Comparison of ENCODE assay signal across 9 cellular contexts in the genomic region with DNA sequence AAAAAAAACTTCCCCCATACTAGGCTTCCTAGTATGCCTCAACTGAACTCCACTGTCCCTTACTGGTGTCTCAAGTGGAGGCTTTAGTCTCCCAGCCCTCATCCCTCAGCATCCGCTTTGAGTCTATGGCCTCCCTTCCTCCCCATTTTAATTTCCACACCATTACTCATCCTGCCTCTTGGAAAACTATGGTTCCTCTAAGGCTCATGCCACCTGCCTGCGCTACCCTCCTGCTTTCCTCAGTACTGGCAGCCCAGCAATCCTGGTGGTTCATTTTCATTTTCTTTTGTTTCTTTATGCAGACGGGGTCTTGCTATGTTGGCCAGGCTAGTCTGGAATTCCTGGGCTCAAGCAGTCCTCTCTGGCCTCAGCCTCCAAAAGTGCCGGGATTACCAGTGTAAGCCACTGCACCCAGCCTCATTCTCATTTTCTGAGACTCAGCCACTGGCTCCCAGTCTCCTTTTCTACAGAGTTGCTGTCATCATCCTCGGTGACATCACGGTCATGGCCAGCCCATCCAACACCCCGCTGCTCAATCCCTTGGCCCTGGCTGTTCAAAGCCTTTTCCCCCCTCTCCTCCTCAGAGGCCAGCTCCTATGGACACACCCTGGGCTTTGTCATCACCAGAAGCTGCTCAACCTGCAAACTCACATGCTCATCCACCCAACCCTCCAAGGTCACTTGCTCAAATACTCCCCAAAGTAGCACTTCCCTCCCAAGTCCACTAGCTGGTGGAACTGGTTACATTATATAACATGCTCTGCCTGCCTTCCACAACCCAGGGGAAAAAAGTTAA. TPM values are rescaled to one million over a fixed set of nuclear protein-coding genes. Genes with fewer than 3 reads are reported as not detected.
DNase-seq lines count a peak whose midpoint lies in the region; ATAC-seq, FAIRE-seq and TF ChIP-seq lines count a peak whose summit lies in the region.
"Had no signal": no experiment of that assay in that cellular context is flagged by ENCODE, and none has a peak within 500 bp of the region (broad histone marks: within the 10 kb centered on the region; RNA-seq: fewer than 3 reads in every experiment).

No MANE protein-coding gene starts in this region.

- no peaks in the 10 kb centered on the region for H3K36me3 Mint-ChIP-seq in neural progenitor cell

- H3K9me3 ChIP-seq in BLaER1 (no peaks in the 10 kb centered on the region), Loucy (ENCODE audit: insufficient read depth, low read depth, low read length) (no peaks in the 10 kb centered on the region), neural progenitor cell (ENCODE audit: low read depth) (no peaks in the 10 kb centered on the region)

- H3K27me3 Mint-ChIP-seq in neural progenitor cell (ENCODE audit: insufficient read depth, low read depth): peaks cover 13% of the 10 kb centered on the region

- FAIRE-seq in H54 (lab: Jason Lieb, UNC): no peak

- ATAC-seq in HG03442 (IDR thresholded peaks at IDR 0.05; ENCODE audit: unreplicated experiment): no peak
- ATAC-seq in GM18858 (IDR thresholded peaks at IDR 0.05; ENCODE audit: unreplicated experiment): no peak

- 0 out of 2 replicates have a peak overlapping the region, but pooled peaks have one; percentile 94 for H3K9ac ChIP-seq in BLaER1
- peak overlapping the region; percentile 89 for H3K9ac ChIP-seq in Loucy (ENCODE audit: low read depth, low read length, poor library complexity, severe bottlenecking)
- H3K9ac ChIP-seq in neural progenitor cell: no peak overlapping the region

- peaks cover 62% of the 10 kb centered on the region for H3K4me1 Mint-ChIP-seq in neural progenitor cell

- TF ChIP-seq POLR2A in H54 (IDR thresholded peaks at IDR 0.05; ENCODE audit: low read depth, low read length): no peak

- H2AFZ ChIP-seq in Loucy (ENCODE audit: low read length) (no peak overlapping the region), neural progenitor cell (replicated peaks) (no peak overlapping the region)

- H3K4me1 ChIP-seq in BLaER1: peaks cover 83% of the 10 kb centered on the region
- H3K4me1 ChIP-seq in Loucy (ENCODE audit: insufficient read depth, low read length, poor library complexity, severe bottlenecking): peaks cover 79% of the 10 kb centered on the region
- peaks cover 26% of the 10 kb centered on the region for H3K4me1 ChIP-seq in neural progenitor cell

- H3K27ac ChIP-seq in BLaER1: peak overlapping the region; percentile 98
- peak overlapping the region; percentile 100 for H3K27ac ChIP-seq in cingulate gyrus (ENCODE audit: low read depth, low read length)
- no peak overlapping the region for H3K27ac ChIP-seq in neural progenitor cell

- H3K4me2 ChIP-seq in BLaER1: peak overlapping the region; percentile 88
- H3K4me2 ChIP-seq in Loucy (ENCODE audit: low read depth, low read length, poor library complexity, severe bottlenecking): peak overlapping the region; percentile 84
- H3K4me2 ChIP-seq in neural progenitor cell: no peak overlapping the region

- H4K20me1 ChIP-seq in BLaER1: no peaks in the 10 kb centered on the region
- no peaks in the 10 kb centered on the region for H4K20me1 ChIP-seq in Loucy (ENCODE audit: insufficient read depth, low read length, poor library complexity, severe bottlenecking)
- peaks cover under 1% of the 10 kb centered on the region for H4K20me1 ChIP-seq in neural progenitor cell (ENCODE audit: low read depth)

- TF ChIP-seq CTCF in Loucy (conservative IDR thresholded peaks at IDR 0.05; ENCODE audit: low read length) (no peak), neural progenitor cell (IDR thresholded peaks at IDR 0.05) (no peak)

- peak overlapping the region; percentile 77 for H3K4me3 Mint-ChIP-seq in neural progenitor cell

- H3K9me3 Mint-ChIP-seq in neural progenitor cell: no peaks in the 10 kb centered on the region

- no peaks in the 10 kb centered on the region for H3K27me3 ChIP-seq in BLaER1
- H3K27me3 ChIP-seq in Loucy (ENCODE audit: insufficient read depth, low read length, poor library complexity, severe bottlenecking): no peaks in the 10 kb centered on the region
- no peaks in the 10 kb centered on the region for H3K27me3 ChIP-seq in neural progenitor cell

- H3K4me3 ChIP-seq in BLaER1: no peak overlapping the region
- H3K4me3 ChIP-seq in Loucy (ENCODE audit: low read length, poor library complexity, severe bottlenecking): no peak overlapping the region
- H3K4me3 ChIP-seq in neural progenitor cell: no peak overlapping the region

- H3K36me3 ChIP-seq in BLaER1: no peaks in the 10 kb centered on the region
- H3K36me3 ChIP-seq in Loucy (ENCODE audit: insufficient read depth, low read length): no peaks in the 10 kb centered on the region
- no peaks in the 10 kb centered on the region for H3K36me3 ChIP-seq in neural progenitor cell

- H3K27ac Mint-ChIP-seq in neural progenitor cell: peak overlapping the region; percentile 42

- peaks cover 20% of the 10 kb centered on the region for H3K79me2 ChIP-seq in Loucy (ENCODE audit: insufficient read depth, low read length)
- H3K79me2 ChIP-seq in neural progenitor cell (ENCODE audit: low read depth): peaks cover 10% of the 10 kb centered on the region

- DNase-seq in neural progenitor cell (ENCODE audit: low spot score): no peak
- DNase-seq in AG08395 (ENCODE audit: low spot score): no peak
- DNase-seq in H54 (ENCODE audit: insufficient read length, low spot score): no peak
- DNase-seq: OCI-M1 had no signal

- H3F3A ChIP-seq in Loucy (ENCODE audit: low read depth) (peaks cover 8% of the 10 kb centered on the region; the same call in 1 of the 2 replicates), neural progenitor cell (ENCODE audit: low read depth) (peaks cover 25% of the 10 kb centered on the region)

- no peaks in the 10 kb centered on the region for H3K9me2 ChIP-seq in Loucy (replicated peaks; ENCODE audit: low read depth, low read length)

RNA-seq across cellular contexts. Expression of a gene that starts 2.3 kb away (rescaled TPM):
- total RNA-seq in neural progenitor cell (ENCODE audit: low replicate concordance): 4.3 and 12.7 TPM in 2 replicates

RNA-seq across cellular contexts. Expression of a gene that starts 17.1 kb away (rescaled TPM):
- 21.4 and 64.0 TPM in 2 replicates for total RNA-seq in neural progenitor cell (ENCODE audit: low replicate concordance)

RNA-seq across cellular contexts. Expression of a gene that starts 22.8 kb away (rescaled TPM):
- 32.1 and 48.1 TPM in 2 replicates for total RNA-seq in neural progenitor cell (ENCODE audit: low replicate concordance)

RNA-seq across cellular contexts. Expression of a gene that starts 31.7 kb away (rescaled TPM):
- 69.0 and 86.5 TPM in 2 replicates for total RNA-seq in neural progenitor cell (ENCODE audit: low replicate concordance)

RNA-seq across cellular contexts. Expression of a gene that starts 35.7 kb away (rescaled TPM):
- 210 and 297 TPM in 2 replicates for total RNA-seq in neural progenitor cell (ENCODE audit: low replicate concordance)
